1 cellular context compared by ENCODE assay signal in the genomic region with DNA sequence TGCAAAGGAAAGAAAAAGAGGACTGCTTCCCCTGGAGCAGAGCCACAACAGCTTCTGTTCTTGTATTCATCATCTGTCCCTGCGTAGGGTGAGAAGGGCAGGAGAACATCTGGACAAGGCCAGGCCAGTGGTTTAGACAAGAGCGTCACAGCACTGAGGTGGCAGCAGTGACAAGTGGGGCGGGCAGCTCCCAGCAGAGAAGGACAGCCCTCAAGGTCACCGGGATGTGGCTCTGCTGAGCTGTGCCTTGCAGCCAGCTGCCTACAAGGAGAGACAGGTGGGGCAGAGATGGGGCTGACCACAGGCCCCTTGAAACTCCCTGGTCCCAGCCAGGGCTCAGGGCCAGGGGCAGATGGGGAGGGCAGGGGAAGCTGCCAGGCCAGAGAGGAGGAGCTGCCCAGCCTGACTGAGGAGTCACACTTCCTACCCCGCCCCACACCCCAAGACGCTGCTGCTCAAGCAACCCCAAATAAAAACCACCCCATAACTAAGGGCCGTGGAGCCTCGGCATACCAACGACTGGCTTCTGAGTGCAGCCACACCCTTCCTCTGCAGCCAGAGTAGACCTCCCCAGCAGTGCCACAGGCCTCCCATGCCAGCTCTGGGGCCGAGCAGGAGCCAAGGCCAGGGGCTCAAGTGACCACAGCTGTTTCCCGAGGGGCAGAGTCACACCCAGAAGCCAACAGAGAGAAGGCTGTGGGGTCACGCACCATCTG.
TF ChIP-seq lines count a peak whose summit lies in the region.

No MANE protein-coding gene starts in this region.

TF ChIP-seq in WTC11, 78 proteins besides CTCF, POLR2A, EP300 and RAD21 (continued from another document):
- TF ChIP-seq, protein P1, sequence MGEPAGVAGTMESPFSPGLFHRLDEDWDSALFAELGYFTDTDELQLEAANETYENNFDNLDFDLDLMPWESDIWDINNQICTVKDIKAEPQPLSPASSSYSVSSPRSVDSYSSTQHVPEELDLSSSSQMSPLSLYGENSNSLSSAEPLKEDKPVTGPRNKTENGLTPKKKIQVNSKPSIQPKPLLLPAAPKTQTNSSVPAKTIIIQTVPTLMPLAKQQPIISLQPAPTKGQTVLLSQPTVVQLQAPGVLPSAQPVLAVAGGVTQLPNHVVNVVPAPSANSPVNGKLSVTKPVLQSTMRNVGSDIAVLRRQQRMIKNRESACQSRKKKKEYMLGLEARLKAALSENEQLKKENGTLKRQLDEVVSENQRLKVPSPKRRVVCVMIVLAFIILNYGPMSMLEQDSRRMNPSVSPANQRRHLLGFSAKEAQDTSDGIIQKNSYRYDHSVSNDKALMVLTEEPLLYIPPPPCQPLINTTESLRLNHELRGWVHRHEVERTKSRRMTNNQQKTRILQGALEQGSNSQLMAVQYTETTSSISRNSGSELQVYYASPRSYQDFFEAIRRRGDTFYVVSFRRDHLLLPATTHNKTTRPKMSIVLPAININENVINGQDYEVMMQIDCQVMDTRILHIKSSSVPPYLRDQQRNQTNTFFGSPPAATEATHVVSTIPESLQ (CRISPR knock-in tag; IDR thresholded peaks at IDR 0.05), result no peak
- TF ChIP-seq SP1 (CRISPR knock-in tag; conservative IDR thresholded peaks at IDR 0.05), result no peak
- TF ChIP-seq, protein P2, sequence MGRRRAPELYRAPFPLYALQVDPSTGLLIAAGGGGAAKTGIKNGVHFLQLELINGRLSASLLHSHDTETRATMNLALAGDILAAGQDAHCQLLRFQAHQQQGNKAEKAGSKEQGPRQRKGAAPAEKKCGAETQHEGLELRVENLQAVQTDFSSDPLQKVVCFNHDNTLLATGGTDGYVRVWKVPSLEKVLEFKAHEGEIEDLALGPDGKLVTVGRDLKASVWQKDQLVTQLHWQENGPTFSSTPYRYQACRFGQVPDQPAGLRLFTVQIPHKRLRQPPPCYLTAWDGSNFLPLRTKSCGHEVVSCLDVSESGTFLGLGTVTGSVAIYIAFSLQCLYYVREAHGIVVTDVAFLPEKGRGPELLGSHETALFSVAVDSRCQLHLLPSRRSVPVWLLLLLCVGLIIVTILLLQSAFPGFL (CRISPR knock-in tag; IDR thresholded peaks at IDR 0.05; ENCODE audit: borderline replicate concordance), result no peak
- no peak for TF ChIP-seq ELF4 (CRISPR knock-in tag; IDR thresholded peaks at IDR 0.05; ENCODE audit: low read depth)
- TF ChIP-seq CREM (CRISPR knock-in tag; IDR thresholded peaks at IDR 0.05), result no peak
- TF ChIP-seq, protein P3, sequence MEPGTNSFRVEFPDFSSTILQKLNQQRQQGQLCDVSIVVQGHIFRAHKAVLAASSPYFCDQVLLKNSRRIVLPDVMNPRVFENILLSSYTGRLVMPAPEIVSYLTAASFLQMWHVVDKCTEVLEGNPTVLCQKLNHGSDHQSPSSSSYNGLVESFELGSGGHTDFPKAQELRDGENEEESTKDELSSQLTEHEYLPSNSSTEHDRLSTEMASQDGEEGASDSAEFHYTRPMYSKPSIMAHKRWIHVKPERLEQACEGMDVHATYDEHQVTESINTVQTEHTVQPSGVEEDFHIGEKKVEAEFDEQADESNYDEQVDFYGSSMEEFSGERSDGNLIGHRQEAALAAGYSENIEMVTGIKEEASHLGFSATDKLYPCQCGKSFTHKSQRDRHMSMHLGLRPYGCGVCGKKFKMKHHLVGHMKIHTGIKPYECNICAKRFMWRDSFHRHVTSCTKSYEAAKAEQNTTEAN (CRISPR knock-in tag; IDR thresholded peaks at IDR 0.05), result no peak
- TF ChIP-seq, protein P4, sequence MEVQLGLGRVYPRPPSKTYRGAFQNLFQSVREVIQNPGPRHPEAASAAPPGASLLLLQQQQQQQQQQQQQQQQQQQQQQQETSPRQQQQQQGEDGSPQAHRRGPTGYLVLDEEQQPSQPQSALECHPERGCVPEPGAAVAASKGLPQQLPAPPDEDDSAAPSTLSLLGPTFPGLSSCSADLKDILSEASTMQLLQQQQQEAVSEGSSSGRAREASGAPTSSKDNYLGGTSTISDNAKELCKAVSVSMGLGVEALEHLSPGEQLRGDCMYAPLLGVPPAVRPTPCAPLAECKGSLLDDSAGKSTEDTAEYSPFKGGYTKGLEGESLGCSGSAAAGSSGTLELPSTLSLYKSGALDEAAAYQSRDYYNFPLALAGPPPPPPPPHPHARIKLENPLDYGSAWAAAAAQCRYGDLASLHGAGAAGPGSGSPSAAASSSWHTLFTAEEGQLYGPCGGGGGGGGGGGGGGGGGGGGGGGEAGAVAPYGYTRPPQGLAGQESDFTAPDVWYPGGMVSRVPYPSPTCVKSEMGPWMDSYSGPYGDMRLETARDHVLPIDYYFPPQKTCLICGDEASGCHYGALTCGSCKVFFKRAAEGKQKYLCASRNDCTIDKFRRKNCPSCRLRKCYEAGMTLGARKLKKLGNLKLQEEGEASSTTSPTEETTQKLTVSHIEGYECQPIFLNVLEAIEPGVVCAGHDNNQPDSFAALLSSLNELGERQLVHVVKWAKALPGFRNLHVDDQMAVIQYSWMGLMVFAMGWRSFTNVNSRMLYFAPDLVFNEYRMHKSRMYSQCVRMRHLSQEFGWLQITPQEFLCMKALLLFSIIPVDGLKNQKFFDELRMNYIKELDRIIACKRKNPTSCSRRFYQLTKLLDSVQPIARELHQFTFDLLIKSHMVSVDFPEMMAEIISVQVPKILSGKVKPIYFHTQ (CRISPR knock-in tag; IDR thresholded peaks at IDR 0.05), result no peak
- TF ChIP-seq CBFB (CRISPR knock-in tag; IDR thresholded peaks at IDR 0.05; ENCODE audit: low read depth), result no peak
- no peak for TF ChIP-seq PRRX2 (CRISPR knock-in tag; IDR thresholded peaks at IDR 0.05)
- no peak for TF ChIP-seq ZNF232 (CRISPR knock-in tag; IDR thresholded peaks at IDR 0.05)
- TF ChIP-seq, protein P5, sequence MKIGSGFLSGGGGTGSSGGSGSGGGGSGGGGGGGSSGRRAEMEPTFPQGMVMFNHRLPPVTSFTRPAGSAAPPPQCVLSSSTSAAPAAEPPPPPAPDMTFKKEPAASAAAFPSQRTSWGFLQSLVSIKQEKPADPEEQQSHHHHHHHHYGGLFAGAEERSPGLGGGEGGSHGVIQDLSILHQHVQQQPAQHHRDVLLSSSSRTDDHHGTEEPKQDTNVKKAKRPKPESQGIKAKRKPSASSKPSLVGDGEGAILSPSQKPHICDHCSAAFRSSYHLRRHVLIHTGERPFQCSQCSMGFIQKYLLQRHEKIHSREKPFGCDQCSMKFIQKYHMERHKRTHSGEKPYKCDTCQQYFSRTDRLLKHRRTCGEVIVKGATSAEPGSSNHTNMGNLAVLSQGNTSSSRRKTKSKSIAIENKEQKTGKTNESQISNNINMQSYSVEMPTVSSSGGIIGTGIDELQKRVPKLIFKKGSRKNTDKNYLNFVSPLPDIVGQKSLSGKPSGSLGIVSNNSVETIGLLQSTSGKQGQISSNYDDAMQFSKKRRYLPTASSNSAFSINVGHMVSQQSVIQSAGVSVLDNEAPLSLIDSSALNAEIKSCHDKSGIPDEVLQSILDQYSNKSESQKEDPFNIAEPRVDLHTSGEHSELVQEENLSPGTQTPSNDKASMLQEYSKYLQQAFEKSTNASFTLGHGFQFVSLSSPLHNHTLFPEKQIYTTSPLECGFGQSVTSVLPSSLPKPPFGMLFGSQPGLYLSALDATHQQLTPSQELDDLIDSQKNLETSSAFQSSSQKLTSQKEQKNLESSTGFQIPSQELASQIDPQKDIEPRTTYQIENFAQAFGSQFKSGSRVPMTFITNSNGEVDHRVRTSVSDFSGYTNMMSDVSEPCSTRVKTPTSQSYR (CRISPR knock-in tag; IDR thresholded peaks at IDR 0.05), result no peak
- TF ChIP-seq, protein P6, sequence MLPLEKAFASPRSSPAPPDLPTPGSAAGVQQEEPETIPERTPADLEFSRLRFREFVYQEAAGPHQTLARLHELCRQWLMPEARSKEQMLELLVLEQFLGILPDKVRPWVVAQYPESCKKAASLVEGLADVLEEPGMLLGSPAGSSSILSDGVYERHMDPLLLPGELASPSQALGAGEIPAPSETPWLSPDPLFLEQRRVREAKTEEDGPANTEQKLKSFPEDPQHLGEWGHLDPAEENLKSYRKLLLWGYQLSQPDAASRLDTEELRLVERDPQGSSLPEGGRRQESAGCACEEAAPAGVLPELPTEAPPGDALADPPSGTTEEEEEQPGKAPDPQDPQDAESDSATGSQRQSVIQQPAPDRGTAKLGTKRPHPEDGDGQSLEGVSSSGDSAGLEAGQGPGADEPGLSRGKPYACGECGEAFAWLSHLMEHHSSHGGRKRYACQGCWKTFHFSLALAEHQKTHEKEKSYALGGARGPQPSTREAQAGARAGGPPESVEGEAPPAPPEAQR (CRISPR knock-in tag; IDR thresholded peaks at IDR 0.05), result no peak
- no peak for TF ChIP-seq MXD4 (CRISPR knock-in tag; IDR thresholded peaks at IDR 0.05; ENCODE audit: borderline replicate concordance)
- no peak for TF ChIP-seq TEAD4 (CRISPR knock-in tag; IDR thresholded peaks at IDR 0.05)
- TF ChIP-seq NR1H2 (CRISPR knock-in tag; IDR thresholded peaks at IDR 0.05), result no peak
